In genomic region chr1:154534263-154534844, GRCh38 we compare ENCODE assay signal across 8 cellular contexts. TPM values are rescaled to one million over a fixed set of nuclear protein-coding genes. Genes with fewer than 3 reads are reported as not detected.
DNase-seq lines count a peak whose midpoint lies in the region; ATAC-seq and TF ChIP-seq lines count a peak whose summit lies in the region.

No MANE protein-coding gene starts in this region.

- no peak overlapping the region for H3K4me2 ChIP-seq in trophoblast cell (ENCODE audit: low read length)

- H2BK12ac ChIP-seq in trophoblast cell (ENCODE audit: low read length) = no peak overlapping the region

- TF ChIP-seq EP300 in upper lobe of left lung (IDR thresholded peaks at IDR 0.05) = no peak

- TF ChIP-seq CTCF in GM12874 (IDR thresholded peaks at IDR 0.05; ENCODE audit: insufficient read depth, low read depth, low read length) (peak; percentile 29), breast epithelium (IDR thresholded peaks at IDR 0.05) (peak in 2 of 3 donors; percentile 39 to 45), upper lobe of left lung (IDR thresholded peaks at IDR 0.05) (peak in 1 of 6 experiments; percentile 34)

- no peak overlapping the region for H2AFZ ChIP-seq in trophoblast cell (ENCODE audit: insufficient read depth, low read length, poor library complexity)

- H3K36me3 ChIP-seq in breast epithelium (no peaks in the 10 kb centered on the region), trophoblast cell (ENCODE audit: control insufficient read depth in 1 of 2, insufficient read depth in 2 of 2, low read length in 2 of 2) (no peaks in the 10 kb centered on the region), upper lobe of left lung (no peaks in the 10 kb centered on the region)

- no CpG with 5 or more reads among the region's 8 CpGs for WGBS in trophoblast cell (ENCODE audit: extremely low coverage, insufficient coverage, insufficient read length)
- 63 to 68% methylated on average over 8 of the region's 8 CpGs for WGBS in upper lobe of left lung, 2 donors

- H3K4ac ChIP-seq in trophoblast cell (ENCODE audit: low read depth, low read length) = no peak overlapping the region

- H3K14ac ChIP-seq in trophoblast cell (ENCODE audit: low read length) = no peak overlapping the region

- no peaks in the 10 kb centered on the region for H3K27me3 ChIP-seq in breast epithelium
- no peaks in the 10 kb centered on the region for H3K27me3 ChIP-seq in trophoblast cell (ENCODE audit: insufficient read depth, low read length)
- H3K27me3 ChIP-seq in upper lobe of left lung = no peaks in the 10 kb centered on the region

- intact Hi-C loops in breast epithelium (cut with DNase I; ENCODE audit: low total_unique reads) (no loop called here), posterior cingulate gyrus (cut with DNase I) (no loop called here)

- no peak overlapping the region for H4K12ac ChIP-seq in trophoblast cell (ENCODE audit: low read depth, low read length)

- no peak overlapping the region for H4K8ac ChIP-seq in trophoblast cell (ENCODE audit: low read depth, low read length)

- no peak for ATAC-seq in HG02884 (IDR thresholded peaks at IDR 0.05; ENCODE audit: unreplicated experiment)
- ATAC-seq in GM18511 (IDR thresholded peaks at IDR 0.05; ENCODE audit: unreplicated experiment) = no peak
- no peak for ATAC-seq in upper lobe of left lung (ENCODE audit: low FRiP score in 2 of 2)

- H2BK120ac ChIP-seq in trophoblast cell (ENCODE audit: insufficient read depth, low read length, poor library complexity) = no peak overlapping the region

- no peak overlapping the region for H3K9ac ChIP-seq in trophoblast cell (ENCODE audit: low read length)

- TF ChIP-seq POLR2A in breast epithelium (IDR thresholded peaks at IDR 0.05) (no peak), upper lobe of left lung (IDR thresholded peaks at IDR 0.05) (no peak)

- no peak overlapping the region for H2BK5ac ChIP-seq in trophoblast cell (ENCODE audit: low read depth, low read length, poor library complexity)

- H3K4me3 ChIP-seq in breast epithelium = no peak overlapping the region
- H3K4me3 ChIP-seq in trophoblast cell (ENCODE audit: low read depth, low read length) = no peak overlapping the region
- H3K4me3 ChIP-seq in upper lobe of left lung = no peak overlapping the region

- H3K18ac ChIP-seq in trophoblast cell (ENCODE audit: low read length) = no peak overlapping the region

- H4K91ac ChIP-seq in trophoblast cell (ENCODE audit: low read depth, low read length) = no peak overlapping the region

- H3K79me2 ChIP-seq in trophoblast cell (ENCODE audit: control insufficient read depth, insufficient read depth, low read length, poor library complexity) = no peaks in the 10 kb centered on the region

- no peaks in the 10 kb centered on the region for H3K79me1 ChIP-seq in trophoblast cell (ENCODE audit: low read length)

- H3K4me1 ChIP-seq in breast epithelium (no peaks in the 10 kb centered on the region), trophoblast cell (ENCODE audit: control insufficient read depth in 1 of 2, insufficient read depth in 2 of 2, low read length in 2 of 2) (no peaks in the 10 kb centered on the region), upper lobe of left lung (peaks cover 0 to 6% (median 2%) of the 10 kb centered on the region in 4 donors)

- no peaks in the 10 kb centered on the region for H3K9me3 ChIP-seq in breast epithelium
- peaks cover 8% of the 10 kb centered on the region for H3K9me3 ChIP-seq in trophoblast cell (ENCODE audit: insufficient read depth, low read depth, low read length)
- H3K9me3 ChIP-seq in upper lobe of left lung = no peaks in the 10 kb centered on the region

- DNase-seq in NCI-H2171 (lab: John Stamatoyannopoulos, UW) (peak; percentile 57), breast epithelium (ENCODE audit: low spot score in 2 of 2) (no peak), trophoblast cell (peak; percentile 56 to 66), posterior cingulate gyrus (no peak), upper lobe of left lung (no peak)

- H3K23ac ChIP-seq in trophoblast cell (ENCODE audit: low read length) = no peak overlapping the region

- H3K27ac ChIP-seq in breast epithelium (no peak overlapping the region), trophoblast cell (ENCODE audit: low read depth, low read length) (no peak overlapping the region), upper lobe of left lung (no peak overlapping the region)

- H2AK5ac ChIP-seq in trophoblast cell (ENCODE audit: low read length) = no peak overlapping the region

RNA-seq across cellular contexts. Expression of gene UBE2Q1, which starts 24.1 kb away (rescaled TPM):
- total RNA-seq in breast epithelium = 10 to 100 TPM; 27.7 to 33.3 (median 30.2) TPM
- polyA plus RNA-seq in trophoblast cell (2013) = 36.7 and 37.7 TPM in 2 replicates
- 10 to 100 TPM; 19.9 to 90.9 (median 36.4) TPM for total RNA-seq in upper lobe of left lung

RNA-seq across cellular contexts. Expression of gene SHE, which starts 32.1 kb away (rescaled TPM):
- total RNA-seq in breast epithelium = 10 to 100 TPM in 2 of 3 donors, 1 to 10 TPM in 1; 6.3 to 21.3 (median 21.3) TPM
- under 0.01 and 0.01 TPM in 2 replicates for polyA plus RNA-seq in trophoblast cell (2013)
- 10 to 100 TPM; 25.8 to 55.4 (median 29.5) TPM for total RNA-seq in upper lobe of left lung

RNA-seq across cellular contexts. Expression of gene TDRD10, which starts 32.3 kb away (rescaled TPM):
- 1 to 10 TPM; 2.9 to 5.6 (median 5.6) TPM for total RNA-seq in breast epithelium
- polyA plus RNA-seq in trophoblast cell (2013) = not detected in 2 replicates
- 10 to 100 TPM in 4 of 6 donors, 1 to 10 TPM in 2; 6.2 to 47.1 (median 12.6) TPM for total RNA-seq in upper lobe of left lung

RNA-seq across cellular contexts. Expression of gene CHRNB2, which starts 33.2 kb away (rescaled TPM):
- total RNA-seq in breast epithelium (1 to 10 TPM in 1 of 3 donors, under 1 TPM in 2; 0.16 to 1.3 (median 0.73) TPM), upper lobe of left lung (under 1 TPM in 1 of 6 donors, not detected in 5; 0.15 TPM)
- polyA plus RNA-seq in trophoblast cell (2013) = 0.04 and 0.08 TPM in 2 replicates

Comparison
In these comparisons a context has a peak if more than half of its experiments do, and no peak if none do; other contexts are left out.
1. DNase-seq: peak in NCI-H2171 (single experiment) and trophoblast cell (2 of 2); none in breast epithelium (0 of 2), posterior cingulate gyrus (0 of 10) and upper lobe of left lung (0 of 2).